Comparison of ENCODE assay signal across 15 cellular contexts in the genomic region with DNA sequence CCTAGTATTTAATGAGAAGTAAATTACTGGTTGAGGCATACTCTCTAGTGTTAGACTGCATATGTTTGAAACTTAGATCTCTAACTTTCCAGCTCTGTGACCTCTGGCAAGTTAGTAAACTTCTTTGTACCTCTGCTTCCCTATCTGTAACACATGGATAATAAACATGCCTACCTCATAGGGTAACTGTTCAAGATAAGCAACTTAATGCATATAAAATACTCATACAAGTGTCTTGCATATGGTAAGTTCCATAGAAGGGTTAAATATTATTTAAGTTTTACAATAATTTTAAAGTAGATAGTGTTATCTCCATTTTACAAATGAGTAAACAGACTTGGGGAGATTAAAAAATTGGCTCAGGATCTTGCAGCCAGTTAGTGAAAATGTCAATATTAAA. TPM values are rescaled to one million over a fixed set of nuclear protein-coding genes. Genes with fewer than 3 reads are reported as not detected.
A peak's percentile ranks its signal among the peaks of the same experiment; 100 is the strongest.
DNase-seq lines count a peak whose midpoint lies in the region; ATAC-seq and TF ChIP-seq lines count a peak whose summit lies in the region.
"Had no signal": no experiment of that assay in that cellular context is flagged by ENCODE, and none has a peak within 500 bp of the region (broad histone marks: within the 10 kb centered on the region; RNA-seq: fewer than 3 reads in every experiment).

No MANE protein-coding gene starts in this region.

- no peaks in the 10 kb centered on the region for H3K79me1 ChIP-seq in mesendoderm (ENCODE audit: low read length)

- no peaks in the 10 kb centered on the region for H3K36me3 ChIP-seq in right atrium auricular region
- H3K36me3 ChIP-seq in psoas muscle (ENCODE audit: insufficient read depth in 1 of 2, low read depth in 1 of 2) = no peaks in the 10 kb centered on the region
- no peaks in the 10 kb centered on the region for H3K36me3 ChIP-seq in mesendoderm (ENCODE audit: control insufficient read depth, insufficient read depth, low read length)

- H3K56ac ChIP-seq in mesendoderm (ENCODE audit: low read length) = no peak overlapping the region

- TF ChIP-seq CTCF in right atrium auricular region (IDR thresholded peaks at IDR 0.05) (no peak), VCaP (conservative IDR thresholded peaks at IDR 0.05) (no peak), psoas muscle (IDR thresholded peaks at IDR 0.05) (no peak)

- intact Hi-C loops in Right ventricle myocardium inferior (cut with DNase I) (loop anchor here (5.0 kb wide), 1 partner anchor 141 kb away; no protein-coding TSS in a partner anchor), psoas muscle (cut with DNase I) (no loop called here)

- H4K5ac ChIP-seq in mesendoderm (ENCODE audit: low read length) = no peak overlapping the region

- H3K27me3 ChIP-seq in right atrium auricular region (no peaks in the 10 kb centered on the region), psoas muscle (ENCODE audit: insufficient read depth in 3 of 3, low read length in 2 of 3) (no peaks in the 10 kb centered on the region), mesendoderm (ENCODE audit: insufficient read depth, low read length, poor library complexity) (no peaks in the 10 kb centered on the region)

- H3K18ac ChIP-seq in mesendoderm (ENCODE audit: low read length) = no peak overlapping the region

- H3K9me3 ChIP-seq in right atrium auricular region (no peaks in the 10 kb centered on the region), psoas muscle (no peaks in the 10 kb centered on the region)

- no peak overlapping the region for H3K9ac ChIP-seq in mesendoderm (ENCODE audit: low read length)

- peak overlapping the region; percentile 59 to 87 for H3K27ac ChIP-seq in right atrium auricular region
- peak overlapping the region; percentile 89; the same call in 1 of the 2 replicates for H3K27ac ChIP-seq in VCaP
- H3K27ac ChIP-seq in psoas muscle = peak overlapping the region; percentile 87
- H3K27ac ChIP-seq in mesendoderm (ENCODE audit: low read depth, low read length) = no peak overlapping the region
- H3K27ac ChIP-seq: HL-60 had no signal

- no peak overlapping the region for H2BK15ac ChIP-seq in mesendoderm (replicated peaks; ENCODE audit: low read depth)

- peaks cover 0 to 48% of the 10 kb centered on the region in 2 donors for H3K4me1 ChIP-seq in right atrium auricular region
- peaks cover 72% of the 10 kb centered on the region for H3K4me1 ChIP-seq in psoas muscle
- H3K4me1 ChIP-seq in mesendoderm (ENCODE audit: control insufficient read depth, low read depth, low read length) = no peaks in the 10 kb centered on the region

- H3K79me2 ChIP-seq in mesendoderm (ENCODE audit: control insufficient read depth, insufficient read depth, low read length) = no peaks in the 10 kb centered on the region

- no peak overlapping the region for H4K8ac ChIP-seq in mesendoderm (ENCODE audit: low read depth, low read length)

- H3K4ac ChIP-seq in mesendoderm (ENCODE audit: low read depth, low read length) = no peak overlapping the region

- H3K23ac ChIP-seq in mesendoderm (ENCODE audit: low read length) = no peak overlapping the region

- H3K4me2 ChIP-seq in mesendoderm (ENCODE audit: low read length) = no peak overlapping the region

- no peak overlapping the region for H2BK120ac ChIP-seq in mesendoderm (ENCODE audit: low read depth, low read length)

- no peak overlapping the region for H2AK5ac ChIP-seq in mesendoderm (ENCODE audit: low read length)

- H3K4me3 ChIP-seq in right atrium auricular region (no peak overlapping the region), psoas muscle (no peak overlapping the region), mesendoderm (ENCODE audit: low read length) (no peak overlapping the region)

- no peak for ATAC-seq in Right ventricle myocardium inferior
- no peak for ATAC-seq in psoas muscle

- H2BK5ac ChIP-seq in mesendoderm (ENCODE audit: low read length) = no peak overlapping the region

- DNase-seq in right atrium auricular region (ENCODE audit: low spot score) (no peak), Right ventricle myocardium inferior (ENCODE audit: missing footprints) (no peak), psoas muscle (no peak), mesendoderm (no peak), EL (no peak)
- no peak for DNase-seq in activated CD4-positive, alpha-beta T cell treated with anti-CD3 and anti-CD28 coated beads, Interleukin-2, amount 50 U/mL, for 1 hour
- DNase-seq: C1 segment of cervical spinal cord; CD4-positive, alpha-beta T cell; DMS153; DMS79 treated with DMSO at 0.1 percent for 48 hours; GDM1; HCEC 1CT; HFFc6 had no signal

RNA-seq across cellular contexts. Expression of gene CD36, which starts 30.1 kb away (rescaled TPM):
- total RNA-seq in right atrium auricular region (1,000 to 10,000 TPM in 1 of 2 donors, 100 to 1,000 TPM in 1; 421 to 1,029 TPM), Right ventricle myocardium inferior (1,230 TPM), psoas muscle (100 to 1,000 TPM; 149 to 662 (median 240) TPM)
- 100 to 1,000 TPM; 166 to 273 (median 171) TPM for polyA plus RNA-seq in psoas muscle
- polyA plus RNA-seq in mesendoderm (2013, experiment 1 of 2) = 0.20 TPM
- 0.20 TPM for polyA plus RNA-seq in mesendoderm (2013, experiment 2 of 2)
